1 cellular context compared by ENCODE assay signal in genomic region chr9:136152543-136152866, GRCh38.
TF ChIP-seq lines count a peak whose summit lies in the region.

No MANE protein-coding gene starts in this region.

TF ChIP-seq in H1, 55 proteins besides CTCF, POLR2A, EP300 and RAD21:
- TF ChIP-seq FOSL1 (IDR thresholded peaks at IDR 0.05; ENCODE audit: insufficient read depth, low read depth, low read length) (no peak), SP2 (IDR thresholded peaks at IDR 0.05; ENCODE audit: low read length) (no peak), EGR1 (IDR thresholded peaks at IDR 0.05; ENCODE audit: borderline replicate concordance, low read depth, low read length) (no peak), TEAD4 (IDR thresholded peaks at IDR 0.05; ENCODE audit: low read depth, low read length) (no peak), MAFK (IDR thresholded peaks at IDR 0.05; ENCODE audit: low read depth, low read length) (no peak)
- TF ChIP-seq, protein P1, sequence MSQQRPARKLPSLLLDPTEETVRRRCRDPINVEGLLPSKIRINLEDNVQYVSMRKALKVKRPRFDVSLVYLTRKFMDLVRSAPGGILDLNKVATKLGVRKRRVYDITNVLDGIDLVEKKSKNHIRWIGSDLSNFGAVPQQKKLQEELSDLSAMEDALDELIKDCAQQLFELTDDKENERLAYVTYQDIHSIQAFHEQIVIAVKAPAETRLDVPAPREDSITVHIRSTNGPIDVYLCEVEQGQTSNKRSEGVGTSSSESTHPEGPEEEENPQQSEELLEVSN (IDR thresholded peaks at IDR 0.05) = no peak
